In the genomic region with DNA sequence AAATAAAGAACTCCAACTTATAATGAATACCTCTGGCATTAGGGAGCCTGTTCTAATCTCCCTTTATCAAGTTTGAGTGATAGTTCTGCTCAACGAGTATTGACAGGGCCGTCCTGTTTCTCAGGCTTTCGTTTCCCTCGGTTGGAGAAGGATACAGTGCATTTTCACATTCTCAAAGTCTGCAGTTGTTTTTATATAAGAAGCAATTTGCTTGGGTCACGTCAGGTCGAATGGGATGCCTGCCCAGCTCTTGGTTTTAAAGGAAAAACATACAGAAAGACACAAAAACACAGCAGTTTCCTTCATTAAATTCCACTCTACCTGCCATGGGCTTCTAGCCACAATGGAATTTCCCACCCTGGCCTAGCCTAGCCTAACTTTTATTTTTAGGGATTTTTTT, we compare ENCODE assay signal across 10 cellular contexts.
DNase-seq lines count a peak whose midpoint lies in the region; ATAC-seq and TF ChIP-seq lines count a peak whose summit lies in the region.
"Had no signal": no experiment of that assay in that cellular context is flagged by ENCODE, and none has a peak within 500 bp of the region (broad histone marks: within the 10 kb centered on the region; RNA-seq: fewer than 3 reads in every experiment).

No MANE protein-coding gene starts in this region.

- no peak overlapping the region for H3K4me2 ChIP-seq in HCT116 (ENCODE audit: low read length)

- TF ChIP-seq POLR2A in HCT116 (IDR thresholded peaks at IDR 0.05; ENCODE audit: borderline replicate concordance, extremely low read depth, insufficient read depth, insufficient read length), result no peak

- H3K9ac ChIP-seq in HCT116 (ENCODE audit: low read length) (no peak overlapping the region), subcutaneous abdominal adipose tissue (ENCODE audit: low read length in 5 of 5) (peak overlapping the region in 3 of 5 donors; percentile 20 to 32 (median 25))

- POLR2A ChIA-PET in HCT116 (lab: Charles Lee), result no interaction called here

- no peaks in the 10 kb centered on the region for H3K27me3 ChIP-seq in HCT116 (ENCODE audit: insufficient read depth, low read length)
- H3K27me3 ChIP-seq in subcutaneous abdominal adipose tissue (ENCODE audit: control insufficient read depth in 5 of 5, insufficient read depth in 4 of 5, low read length in 5 of 5), result no peaks in the 10 kb centered on the region
- H3K27me3 ChIP-seq: dorsolateral prefrontal cortex had no signal

- no peaks in the 10 kb centered on the region for H3K9me3 Mint-ChIP-seq in endothelial cell (ENCODE audit: unreplicated experiment)

- H3K4me1 ChIP-seq in HCT116 (ENCODE audit: control insufficient read depth in 1 of 2, insufficient read depth in 2 of 2, low read length in 2 of 2) (peaks cover 41 to 49% of the 10 kb centered on the region in 2 experiments; a peak in 3 of 4 replicates), subcutaneous abdominal adipose tissue (ENCODE audit: control insufficient read depth in 5 of 5, insufficient read depth in 5 of 5, low read length in 5 of 5) (peaks cover 0 to 25% (median 21%) of the 10 kb centered on the region in 5 donors)

- intact Hi-C loops in HCT116 (cut with micrococcal nuclease), result no loop called here

- no peak for ATAC-seq in HCT116
- peak; percentile 50 for ATAC-seq in left lobe of liver
- no peak for ATAC-seq in GM21526 (IDR thresholded peaks at IDR 0.05; ENCODE audit: low FRiP score, unreplicated experiment)

- peak overlapping the region; percentile 55 for H3K27ac ChIP-seq in HCT116 (ENCODE audit: low read depth, low read length)
- peak overlapping the region; percentile 70 for H3K27ac ChIP-seq in subcutaneous abdominal adipose tissue (ENCODE audit: low read depth, low read length)

- H3K9me3 ChIP-seq in HCT116 (ENCODE audit: control insufficient read depth in 1 of 2, insufficient read depth in 1 of 2, low read depth in 1 of 2, low read length in 2 of 2) (peaks cover 0 to 12% of the 10 kb centered on the region in 2 experiments; a peak in 1 of 4 replicates), subcutaneous abdominal adipose tissue (ENCODE audit: control insufficient read depth in 5 of 5, low read length in 5 of 5) (peaks cover 0 to 6% (median 0%) of the 10 kb centered on the region in 5 donors)

- H3K79me2 ChIP-seq in HCT116 (ENCODE audit: insufficient read depth, low read length), result peaks cover 69% of the 10 kb centered on the region

- H2AFZ ChIP-seq in HCT116 (ENCODE audit: low read depth, low read length, poor library complexity, severe bottlenecking), result no peak overlapping the region

- DNase-seq in HCT116 (ENCODE audit: low read depth, low spot score) (no peak), choroid plexus epithelial cell (ENCODE audit: low read depth) (peak; percentile 85), left lobe of liver (ENCODE audit: low spot score) (no peak), NCI-H1436 (lab: John Stamatoyannopoulos, UW) (no peak), NCI-H1417 (lab: John Stamatoyannopoulos, UW) (no peak), endothelial cell (ENCODE audit: low spot score) (no peak)
- DNase-seq: activated CD8-positive, alpha-beta memory T cell treated with anti-CD3 and anti-CD28 coated beads, Interleukin-2, amount 50 U/mL, for 4 hours had no signal

- CTCF ChIA-PET in HCT116 (lab: Charles Lee), result interaction anchor here (1.7 kb wide), 1 partner anchor 12 kb away, joined by 4 read pairs; no protein-coding TSS in a partner anchor

- TF ChIP-seq CTCF in HCT116 (IDR thresholded peaks at IDR 0.05 in 2 of 3, conservative IDR thresholded peaks at IDR 0.05 in 1 of 3; ENCODE audit: borderline replicate concordance in 1 of 3, insufficient read depth in 1 of 3, low read depth in 2 of 3, low read length in 2 of 3) (no peak), choroid plexus epithelial cell (conservative IDR thresholded peaks at IDR 0.05; ENCODE audit: low read depth, low read length) (no peak), endothelial cell (IDR thresholded peaks at IDR 0.05; ENCODE audit: unreplicated experiment) (no peak)

- H3K27me3 Mint-ChIP-seq in endothelial cell (ENCODE audit: unreplicated experiment), result no peaks in the 10 kb centered on the region

- H4K20me1 ChIP-seq in HCT116 (ENCODE audit: insufficient read depth), result no peaks in the 10 kb centered on the region

- no peak for TF ChIP-seq RAD21 in HCT116 (IDR thresholded peaks at IDR 0.05; ENCODE audit: low read depth)

- no peaks in the 10 kb centered on the region for H3K4me1 Mint-ChIP-seq in endothelial cell (ENCODE audit: unreplicated experiment)

- no peak overlapping the region for H3K4me3 Mint-ChIP-seq in endothelial cell (ENCODE audit: unreplicated experiment)

- H3K4me3 ChIP-seq in HCT116 (replicated peaks in 1 of 2; ENCODE audit: low read depth in 1 of 2, low read length in 2 of 2) (no peak overlapping the region), choroid plexus epithelial cell (ENCODE audit: low read depth, low read length) (no peak overlapping the region), subcutaneous abdominal adipose tissue (ENCODE audit: low read depth in 1 of 5, low read length in 5 of 5) (peak overlapping the region in 3 of 5 donors; percentile 34 to 37 (median 35))

- no peaks in the 10 kb centered on the region for H3K9me2 ChIP-seq in HCT116 (ENCODE audit: insufficient read depth)

- no peak overlapping the region for H3K27ac Mint-ChIP-seq in endothelial cell (ENCODE audit: unreplicated experiment)

- H3K36me3 Mint-ChIP-seq in endothelial cell (ENCODE audit: low read depth, unreplicated experiment), result no peaks in the 10 kb centered on the region

- RAD21 ChIA-PET in HCT116 (lab: Charles Lee; ENCODE audit: low non-redundant PET in 1 of 2, low total read pairs in 2 of 2, uncharacterized antibody in 2 of 2, unreplicated experiment in 2 of 2), result no interaction called here

- BruUV-seq in HCT116 (replicated peaks; lab: Mats Ljungman, UMichigan), result no TSS peak

- H3K36me3 ChIP-seq in HCT116 (ENCODE audit: control insufficient read depth in 1 of 2, insufficient read depth in 2 of 2, low read length in 2 of 2) (peaks cover 0 to 23% of the 10 kb centered on the region in 2 experiments; a peak in 2 of 4 replicates), subcutaneous abdominal adipose tissue (ENCODE audit: control insufficient read depth in 5 of 5, insufficient read depth in 5 of 5, low read length in 5 of 5) (no peaks in the 10 kb centered on the region)

TF ChIP-seq in HCT116, 20 proteins besides CTCF, POLR2A, EP300 and RAD21:
- TF ChIP-seq, protein P1, sequence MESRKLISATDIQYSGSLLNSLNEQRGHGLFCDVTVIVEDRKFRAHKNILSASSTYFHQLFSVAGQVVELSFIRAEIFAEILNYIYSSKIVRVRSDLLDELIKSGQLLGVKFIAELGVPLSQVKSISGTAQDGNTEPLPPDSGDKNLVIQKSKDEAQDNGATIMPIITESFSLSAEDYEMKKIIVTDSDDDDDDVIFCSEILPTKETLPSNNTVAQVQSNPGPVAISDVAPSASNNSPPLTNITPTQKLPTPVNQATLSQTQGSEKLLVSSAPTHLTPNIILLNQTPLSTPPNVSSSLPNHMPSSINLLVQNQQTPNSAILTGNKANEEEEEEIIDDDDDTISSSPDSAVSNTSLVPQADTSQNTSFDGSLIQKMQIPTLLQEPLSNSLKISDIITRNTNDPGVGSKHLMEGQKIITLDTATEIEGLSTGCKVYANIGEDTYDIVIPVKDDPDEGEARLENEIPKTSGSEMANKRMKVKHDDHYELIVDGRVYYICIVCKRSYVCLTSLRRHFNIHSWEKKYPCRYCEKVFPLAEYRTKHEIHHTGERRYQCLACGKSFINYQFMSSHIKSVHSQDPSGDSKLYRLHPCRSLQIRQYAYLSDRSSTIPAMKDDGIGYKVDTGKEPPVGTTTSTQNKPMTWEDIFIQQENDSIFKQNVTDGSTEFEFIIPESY (IDR thresholded peaks at IDR 0.05; ENCODE audit: extremely low read depth, insufficient replicate concordance, low read length), result no peak
- TF ChIP-seq SP1 (IDR thresholded peaks at IDR 0.05; ENCODE audit: low read depth), result no peak
- TF ChIP-seq ZNF274 (IDR thresholded peaks at IDR 0.05; ENCODE audit: low read depth, low read length), result no peak
- no peak for TF ChIP-seq JUND (IDR thresholded peaks at IDR 0.05)
- TF ChIP-seq EGR1 (IDR thresholded peaks at IDR 0.05; ENCODE audit: low read depth), result no peak
- no peak for TF ChIP-seq CBX3 (IDR thresholded peaks at IDR 0.05; ENCODE audit: low read depth)
- TF ChIP-seq EZH2 (IDR thresholded peaks at IDR 0.05), result no peak
- no peak for TF ChIP-seq ELF1 (IDR thresholded peaks at IDR 0.05; ENCODE audit: borderline replicate concordance, low read depth)
- no peak for TF ChIP-seq FOSL1 (IDR thresholded peaks at IDR 0.05; ENCODE audit: low read depth)
- TF ChIP-seq YY1 (IDR thresholded peaks at IDR 0.05; ENCODE audit: extremely low read depth, insufficient replicate concordance, low read depth, low read length), result no peak
- TF ChIP-seq CEBPB (IDR thresholded peaks at IDR 0.05; ENCODE audit: low read depth), result no peak
- TF ChIP-seq SRF (IDR thresholded peaks at IDR 0.05; ENCODE audit: low read depth), result no peak
- TF ChIP-seq ZFX (IDR thresholded peaks at IDR 0.05), result no peak
- TF ChIP-seq SIN3A (IDR thresholded peaks at IDR 0.05; ENCODE audit: low read depth), result no peak
- TF ChIP-seq TCF7L2 (IDR thresholded peaks at IDR 0.05; ENCODE audit: borderline replicate concordance, extremely low read depth, insufficient read depth, insufficient read length), result no peak
- TF ChIP-seq, protein P2, sequence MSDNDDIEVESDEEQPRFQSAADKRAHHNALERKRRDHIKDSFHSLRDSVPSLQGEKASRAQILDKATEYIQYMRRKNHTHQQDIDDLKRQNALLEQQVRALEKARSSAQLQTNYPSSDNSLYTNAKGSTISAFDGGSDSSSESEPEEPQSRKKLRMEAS (IDR thresholded peaks at IDR 0.05), result no peak
- TF ChIP-seq, protein P3, sequence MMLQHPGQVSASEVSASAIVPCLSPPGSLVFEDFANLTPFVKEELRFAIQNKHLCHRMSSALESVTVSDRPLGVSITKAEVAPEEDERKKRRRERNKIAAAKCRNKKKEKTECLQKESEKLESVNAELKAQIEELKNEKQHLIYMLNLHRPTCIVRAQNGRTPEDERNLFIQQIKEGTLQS (IDR thresholded peaks at IDR 0.05), result no peak

Comparison
In these comparisons a context has a peak if more than half of its experiments do, and no peak if none do; other contexts are left out.
1. H3K4me3 ChIP-seq: peak in subcutaneous abdominal adipose tissue (3 of 5); none in HCT116 (0 of 2) and choroid plexus epithelial cell (single experiment).